Comparison of ENCODE assay signal across 8 cellular contexts in genomic region chr12:38906482-38907170, GRCh38.
DNase-seq lines count a peak whose midpoint lies in the region; ATAC-seq lines count a peak whose summit lies in the region.

No MANE protein-coding gene starts in this region.

- ATAC-seq in GM21825 (IDR thresholded peaks at IDR 0.05; ENCODE audit: unreplicated experiment), result peak; percentile 65

- peak; percentile 64 for DNase-seq in KG1 (lab: John Stamatoyannopoulos, UW)
- peak; percentile 37 to 64 (median 53) for DNase-seq in T-helper 2 cell
- peak; percentile 89 for DNase-seq in astrocyte of the hippocampus (ENCODE audit: low read depth, low spot score)
- DNase-seq in hypothalamus (lab: John Stamatoyannopoulos, UW), result peak in 50 of 51 donors; percentile 6 to 86 (median 64)
- peak; percentile 94 for DNase-seq in retina
- no peak for DNase-seq in NCI-H2029 treated with DMSO at 0.1 percent for 48 hours (lab: John Stamatoyannopoulos, UW)

- peak overlapping the region; percentile 92 for H3K4me3 ChIP-seq in GM08714 (ENCODE audit: low read length)
